Comparison of ENCODE assay signal across 1 cellular context in genomic region chr2:80968450-80968849, GRCh38.
TF ChIP-seq lines count a peak whose summit lies in the region.

No MANE protein-coding gene starts in this region.

TF ChIP-seq in GM12878, 131 proteins besides CTCF, POLR2A, EP300 and RAD21 (continued from another document):
- TF ChIP-seq NR2C2 (IDR thresholded peaks at IDR 0.05; ENCODE audit: borderline replicate concordance, control insufficient read depth, insufficient read length, low read depth), result no peak
- TF ChIP-seq STAT3 (IDR thresholded peaks at IDR 0.05; ENCODE audit: low read depth, low read length), result no peak
- TF ChIP-seq NRF1 (conservative IDR thresholded peaks at IDR 0.05; ENCODE audit: low read depth, low read length), result no peak
- TF ChIP-seq RELB (IDR thresholded peaks at IDR 0.05; ENCODE audit: low read depth), result no peak
